Comparison of ENCODE assay signal across 16 cellular contexts in the genomic region with DNA sequence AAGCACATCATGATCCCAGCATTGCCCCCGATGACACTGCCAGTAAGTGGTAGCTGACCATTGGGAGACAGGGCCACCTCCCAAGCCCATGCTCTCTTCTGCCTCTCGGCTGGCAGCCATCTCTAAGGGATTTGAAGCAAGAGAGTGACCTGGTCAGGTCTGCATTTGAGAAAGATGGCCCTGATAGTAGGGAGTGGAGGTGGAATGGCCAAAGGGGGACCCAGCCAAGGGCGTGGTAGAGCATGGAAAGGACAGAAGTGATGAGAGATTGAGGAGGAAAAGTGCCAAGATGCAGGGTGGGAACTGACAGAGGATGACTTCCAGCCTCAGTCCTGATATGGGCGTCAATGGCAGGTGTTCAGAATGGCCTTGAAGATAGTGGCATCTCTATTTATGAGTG. TPM values are rescaled to one million over a fixed set of nuclear protein-coding genes. Genes with fewer than 3 reads are reported as not detected.
DNase-seq lines count a peak whose midpoint lies in the region; ATAC-seq and TF ChIP-seq lines count a peak whose summit lies in the region.
"Had no signal": no experiment of that assay in that cellular context is flagged by ENCODE, and none has a peak within 500 bp of the region (broad histone marks: within the 10 kb centered on the region; RNA-seq: fewer than 3 reads in every experiment).

No MANE protein-coding gene starts in this region.

- TF ChIP-seq CTCF in heart right ventricle (IDR thresholded peaks at IDR 0.05) (no peak), gastrocnemius medialis (IDR thresholded peaks at IDR 0.05 in 4 of 5, conservative IDR thresholded peaks at IDR 0.05 in 1 of 5) (no peak)

- ATAC-seq in heart right ventricle (peak in 2 of 8 donors; percentile 43 to 67), Right ventricle myocardium inferior (no peak), right cardiac atrium (no peak), gastrocnemius medialis (no peak), GM21825 (IDR thresholded peaks at IDR 0.05; ENCODE audit: unreplicated experiment) (no peak)
- ATAC-seq: stimulated activated naive CD8-positive, alpha-beta T cell treated with anti-CD3 and anti-CD28 coated beads, Interleukin-15, amount 100 ng/mL, for 72 hours had no signal

- H3K4me1 ChIP-seq in heart right ventricle (peaks cover 21 to 99% (median 92%) of the 10 kb centered on the region in 9 donors), right cardiac atrium (ENCODE audit: control insufficient read depth, insufficient read depth, low read length) (peaks cover 33% of the 10 kb centered on the region), gastrocnemius medialis (peaks cover 72 to 79% of the 10 kb centered on the region in 2 donors)

- no peak overlapping the region for H3K4me3 ChIP-seq in heart right ventricle
- H3K4me3 ChIP-seq in right cardiac atrium (ENCODE audit: low read length): no peak overlapping the region
- no peak overlapping the region for H3K4me3 ChIP-seq in gastrocnemius medialis
- H3K4me3 ChIP-seq: PC-9 had no signal

- 56% methylated on average over 4 of the region's 4 CpGs for WGBS in heart right ventricle, 2 donors
- 60% methylated on average over 4 of the region's 4 CpGs for WGBS in right cardiac atrium

- TF ChIP-seq POLR2A in gastrocnemius medialis (IDR thresholded peaks at IDR 0.05): no peak

- no peaks in the 10 kb centered on the region for H3K9me3 ChIP-seq in heart right ventricle
- no peaks in the 10 kb centered on the region for H3K9me3 ChIP-seq in right cardiac atrium (ENCODE audit: control insufficient read depth, low read length)
- no peaks in the 10 kb centered on the region for H3K9me3 ChIP-seq in gastrocnemius medialis

- intact Hi-C loops in heart right ventricle (cut with DNase I): no loop called here
- intact Hi-C loops in Right ventricle myocardium inferior (cut with DNase I): no loop called here
- intact Hi-C loops in right cardiac atrium (cut with DNase I): loop anchor here in 1 of 4 donors (5.0 kb wide), 1 partner anchor 67 kb away; no protein-coding TSS in a partner anchor
- intact Hi-C loops in gastrocnemius medialis (cut with DNase I; ENCODE audit: low total_unique reads): no loop called here

- H3K27me3 ChIP-seq in heart right ventricle (no peaks in the 10 kb centered on the region), right cardiac atrium (ENCODE audit: control insufficient read depth, insufficient read depth) (no peaks in the 10 kb centered on the region), gastrocnemius medialis (no peaks in the 10 kb centered on the region)

- in situ Hi-C loops in gastrocnemius medialis (cut with MboI; ENCODE audit: low sequenced_read_pairs in 4 of 4): no loop called here

- H3K36me3 ChIP-seq in heart right ventricle (no peaks in the 10 kb centered on the region), gastrocnemius medialis (no peaks in the 10 kb centered on the region)

- H3K27ac ChIP-seq in heart right ventricle (peak overlapping the region in 8 of 10 donors; percentile 76 to 93 (median 88)), right cardiac atrium (ENCODE audit: low read length) (peak overlapping the region; percentile 28), gastrocnemius medialis (peak overlapping the region; percentile 70 to 78 (median 78))
- H3K27ac ChIP-seq: PC-9 had no signal

- DNase-seq in heart right ventricle (no peak), Right ventricle myocardium inferior (ENCODE audit: missing footprints) (no peak), right cardiac atrium (peak in 2 of 3 donors; percentile 42 to 74), gastrocnemius medialis (peak in 1 of 2 donors; percentile 44), anterior cingulate cortex (lab: John Stamatoyannopoulos, UW) (no peak), hippocampal formation (lab: John Stamatoyannopoulos, UW) (no peak), AG08396 (ENCODE audit: low spot score) (no peak)
- DNase-seq: ACHN; activated CD4-positive, alpha-beta T cell treated with anti-CD3 and anti-CD28 coated beads, Interleukin-2, amount 10 ng/mL, durations not matched to agents 24 days and 14 days; activated T-cell treated with anti-CD3 and anti-CD28 coated beads, Interleukin-2, amount 50 U/mL, for 48 hours; mesendoderm; NCI-H1417 treated with DMSO at 0.1 percent for 48 hours; PC-9; stimulated activated naive CD8-positive, alpha-beta T cell treated with anti-CD3 and anti-CD28 coated beads, Interleukin-15, amount 100 ng/mL, for 72 hours; T-helper 2 cell had no signal

RNA-seq across cellular contexts. Expression of a gene that starts 9.0 kb away (rescaled TPM):
- total RNA-seq in heart right ventricle: 10 to 100 TPM; 27.1 to 48.8 (median 34.0) TPM
- polyA plus RNA-seq in heart right ventricle: 10 to 100 TPM; 16.2 TPM
- total RNA-seq in Right ventricle myocardium inferior: 33.0 TPM
- 10 to 100 TPM; 32.9 to 48.2 (median 41.9) TPM for total RNA-seq in right cardiac atrium
- polyA plus RNA-seq in right cardiac atrium: 21.7 TPM
- 10 to 100 TPM; 22.8 to 55.5 (median 28.5) TPM for total RNA-seq in gastrocnemius medialis

RNA-seq across cellular contexts. Expression of a gene that starts 52.6 kb away (rescaled TPM):
- total RNA-seq in heart right ventricle (not detected), Right ventricle myocardium inferior (not detected), right cardiac atrium (not detected), gastrocnemius medialis (not detected)
- polyA plus RNA-seq in heart right ventricle (under 1 TPM in 1 of 2 donors, not detected in 1; 0.06 TPM), right cardiac atrium (0.05 TPM)
- total RNA-seq: activated CD4-positive, alpha-beta T cell treated with anti-CD3 and anti-CD28 coated beads, Interleukin-2, amount 10 ng/mL, durations not matched to agents 24 days and 14 days; PC-9 had no signal

Comparison
In these comparisons a context has a peak if more than half of its experiments do, and no peak if none do; other contexts are left out.
1. DNase-seq: peak in right cardiac atrium (2 of 3); none in heart right ventricle (0 of 2), Right ventricle myocardium inferior (single experiment), anterior cingulate cortex (0 of 58), hippocampal formation (0 of 2) and AG08396 (single experiment).
2. H3K27ac ChIP-seq: peak in every context shown above with its lines; median percentile 88 in heart right ventricle; 78 in gastrocnemius medialis; 28 in right cardiac atrium.